In genomic region chr11:75383246-75383645, GRCh38 we compare ENCODE assay signal across 13 cellular contexts. TPM values are rescaled to one million over a fixed set of nuclear protein-coding genes. Genes with fewer than 3 reads are reported as not detected.
DNase-seq lines count a peak whose midpoint lies in the region; ATAC-seq, FAIRE-seq and TF ChIP-seq lines count a peak whose summit lies in the region.
"Had no signal": no experiment of that assay in that cellular context is flagged by ENCODE, and none has a peak within 500 bp of the region (broad histone marks: within the 10 kb centered on the region; RNA-seq: fewer than 3 reads in every experiment).

No MANE protein-coding gene starts in this region.

- H3K9me2 ChIP-seq in Loucy (replicated peaks; ENCODE audit: low read depth, low read length) = no peaks in the 10 kb centered on the region

- DNase-seq in ELF-1 (ENCODE audit: low read depth, low spot score) (peak; percentile 80), lower lobe of right lung (peak; percentile 59), ecto neural progenitor cell (ENCODE audit: low spot score) (no peak), HTR-8/SVneo (ENCODE audit: insufficient read length, low spot score) (no peak)
- DNase-seq in activated CD8-positive, alpha-beta memory T cell treated with anti-CD3 and anti-CD28 coated beads, Interleukin-2, amount 10 ng/mL, durations not matched to agents 7 days and 5 days = peak; percentile 72
- DNase-seq: mammary epithelial cell, NCI-H1694 treated with DMSO at 0.1 percent for 48 hours, SIG-M5 had no signal

- H3K27me3 ChIP-seq in Loucy (ENCODE audit: insufficient read depth, low read length, poor library complexity, severe bottlenecking) = no peaks in the 10 kb centered on the region
- H3K27me3 ChIP-seq in lower lobe of right lung (ENCODE audit: low read depth) = no peaks in the 10 kb centered on the region

- H3K36me3 ChIP-seq in Loucy (ENCODE audit: insufficient read depth, low read length) = no peaks in the 10 kb centered on the region
- no peaks in the 10 kb centered on the region for H3K36me3 ChIP-seq in lower lobe of right lung

- H3K27ac Mint-ChIP-seq in activated CD8-positive, alpha-beta memory T cell treated with anti-CD3 and anti-CD28 coated beads, Interleukin-2, amount 10 ng/mL, durations not matched to agents 7 days and 5 days = peak overlapping the region; percentile 78

- peak; percentile 76 for ATAC-seq in activated CD8-positive, alpha-beta memory T cell treated with anti-CD3 and anti-CD28 coated beads, Interleukin-2, amount 10 ng/mL, durations not matched to agents 7 days and 5 days
- ATAC-seq in lower lobe of right lung (peak; percentile 18 to 45), HG03432 (IDR thresholded peaks at IDR 0.05; ENCODE audit: unreplicated experiment) (no peak), GM21447 (IDR thresholded peaks at IDR 0.05; ENCODE audit: unreplicated experiment) (no peak)

- 0 out of 2 replicates have a peak overlapping the region, but pooled peaks have one; percentile 46 for H2AFZ ChIP-seq in Loucy (ENCODE audit: low read length)

- TF ChIP-seq CTCF in Loucy (conservative IDR thresholded peaks at IDR 0.05; ENCODE audit: low read length) (no peak), lower lobe of right lung (IDR thresholded peaks at IDR 0.05) (no peak)

- H3K4me2 ChIP-seq in Loucy (ENCODE audit: low read depth, low read length, poor library complexity, severe bottlenecking) = peak overlapping the region; percentile 75

- FAIRE-seq in HTR-8/SVneo (lab: Jason Lieb, UNC) = no peak
- FAIRE-seq: frontal cortex had no signal

- H3K9me3 ChIP-seq in Loucy (ENCODE audit: insufficient read depth, low read depth, low read length) (no peaks in the 10 kb centered on the region), lower lobe of right lung (no peaks in the 10 kb centered on the region)

- H4K20me1 ChIP-seq in Loucy (ENCODE audit: insufficient read depth, low read length, poor library complexity, severe bottlenecking) = no peaks in the 10 kb centered on the region

- H3K4me1 ChIP-seq in Loucy (ENCODE audit: insufficient read depth, low read length, poor library complexity, severe bottlenecking) (peaks cover 31% of the 10 kb centered on the region), lower lobe of right lung (peaks cover 43% of the 10 kb centered on the region)

- intact Hi-C loops in lower lobe of right lung (cut with DNase I) = loop anchor here (10.0 kb wide), 2 partner anchors 58 to 98 kb away; no protein-coding TSS in a partner anchor

- H3K9ac ChIP-seq in Loucy (ENCODE audit: low read depth, low read length, poor library complexity, severe bottlenecking) = peak overlapping the region; percentile 61

- H3K36me3 Mint-ChIP-seq in activated CD8-positive, alpha-beta memory T cell treated with anti-CD3 and anti-CD28 coated beads, Interleukin-2, amount 10 ng/mL, durations not matched to agents 7 days and 5 days = no peaks in the 10 kb centered on the region

- peak overlapping the region; percentile 55 for H3K4me3 ChIP-seq in Loucy (ENCODE audit: low read length, poor library complexity, severe bottlenecking)
- H3K4me3 ChIP-seq in lower lobe of right lung = no peak overlapping the region

- peaks cover 12% of the 10 kb centered on the region for H3K27me3 Mint-ChIP-seq in activated CD8-positive, alpha-beta memory T cell treated with anti-CD3 and anti-CD28 coated beads, Interleukin-2, amount 10 ng/mL, durations not matched to agents 7 days and 5 days

- H3F3A ChIP-seq in Loucy (ENCODE audit: low read depth) = no peaks in the 10 kb centered on the region

- H3K4me3 Mint-ChIP-seq in activated CD8-positive, alpha-beta memory T cell treated with anti-CD3 and anti-CD28 coated beads, Interleukin-2, amount 10 ng/mL, durations not matched to agents 7 days and 5 days = no peak overlapping the region

- CTCF ChIA-PET in activated CD8-positive, alpha-beta memory T cell treated with anti-CD3 and anti-CD28 coated beads, Interleukin-2, amount 10 ng/mL, durations not matched to agents 7 days and 5 days (lab: Charles Lee) = interaction anchor here (0.7 to 14.0 kb wide), 10 partner anchors 11 to 240 kb away, joined by 3 to 380 read pairs (median 8); partner anchors contain the start of gene ARRB1

- H3K9me3 Mint-ChIP-seq in activated CD8-positive, alpha-beta memory T cell treated with anti-CD3 and anti-CD28 coated beads, Interleukin-2, amount 10 ng/mL, durations not matched to agents 7 days and 5 days (ENCODE audit: low read depth) = no peaks in the 10 kb centered on the region

- H3K4me1 Mint-ChIP-seq in activated CD8-positive, alpha-beta memory T cell treated with anti-CD3 and anti-CD28 coated beads, Interleukin-2, amount 10 ng/mL, durations not matched to agents 7 days and 5 days = peaks cover 15% of the 10 kb centered on the region

- H3K27ac ChIP-seq in lower lobe of right lung = peak overlapping the region; percentile 12

- no peaks in the 10 kb centered on the region for H3K79me2 ChIP-seq in Loucy (ENCODE audit: insufficient read depth, low read length)

RNA-seq across cellular contexts. Expression of gene RPS3, which starts 16.1 kb away (rescaled TPM):
- total RNA-seq in activated CD8-positive, alpha-beta memory T cell treated with anti-CD3 and anti-CD28 coated beads, Interleukin-2, amount 10 ng/mL, durations not matched to agents 7 days and 5 days = 1,000 to 10,000 TPM; 2,848 to 3,262 TPM
- 1,761 TPM for total RNA-seq in lower lobe of right lung

RNA-seq across cellular contexts. Expression of gene ARRB1, which starts 31.8 kb away (rescaled TPM):
- total RNA-seq in activated CD8-positive, alpha-beta memory T cell treated with anti-CD3 and anti-CD28 coated beads, Interleukin-2, amount 10 ng/mL, durations not matched to agents 7 days and 5 days = 10 to 100 TPM; 42.6 to 69.3 TPM
- total RNA-seq in lower lobe of right lung = 187 TPM

RNA-seq across cellular contexts. Expression of gene KLHL35, which starts 49.8 kb away (rescaled TPM):
- under 1 TPM in 1 of 2 experiments, not detected in 1; 0.47 TPM for total RNA-seq in activated CD8-positive, alpha-beta memory T cell treated with anti-CD3 and anti-CD28 coated beads, Interleukin-2, amount 10 ng/mL, durations not matched to agents 7 days and 5 days
- 2.6 TPM for total RNA-seq in lower lobe of right lung
- total RNA-seq: H4 had no signal

Comparison
In these comparisons a context has a peak if more than half of its experiments do, and no peak if none do; other contexts are left out.
1. DNase-seq: peak in ELF-1 (single experiment), activated CD8-positive, alpha-beta memory T cell treated with anti-CD3 and anti-CD28 coated beads, Interleukin-2, amount 10 ng/mL, durations not matched to agents 7 days and 5 days (single experiment) and lower lobe of right lung (single experiment); none in ecto neural progenitor cell (single experiment) and HTR-8/SVneo (single experiment).
2. ATAC-seq: peak in activated CD8-positive, alpha-beta memory T cell treated with anti-CD3 and anti-CD28 coated beads, Interleukin-2, amount 10 ng/mL, durations not matched to agents 7 days and 5 days (single experiment) and lower lobe of right lung (2 of 2); none in HG03432 (single experiment) and GM21447 (single experiment).